In the genomic region with DNA sequence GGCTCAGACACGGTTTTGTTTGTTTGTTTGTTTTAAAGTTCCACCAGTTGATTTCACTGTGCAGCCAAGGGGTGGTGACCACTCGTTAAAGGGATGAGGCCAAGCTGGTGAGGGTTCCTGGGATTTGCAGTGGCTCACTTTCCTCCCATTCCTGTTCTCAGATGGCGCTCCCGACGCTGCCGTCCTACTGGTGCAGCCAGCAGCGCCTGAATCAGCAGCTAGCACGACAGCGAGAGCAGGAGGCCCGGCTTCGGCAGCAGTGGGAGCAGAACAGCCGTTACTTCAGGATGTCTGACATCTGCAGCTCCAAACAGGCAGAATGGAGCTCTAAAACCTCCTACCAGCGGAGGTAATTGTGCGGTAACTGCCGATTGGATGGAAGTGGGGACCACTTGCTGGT, we compare ENCODE assay signal across 20 cellular contexts.
"Had no signal": no experiment of that assay in that cellular context is flagged by ENCODE, and none has a peak within 500 bp of the region (broad histone marks: within the 10 kb centered on the region; RNA-seq: fewer than 3 reads in every experiment).

No MANE protein-coding gene starts in this region.

- ATAC-seq: gastroesophageal sphincter; left cardiac atrium; left ventricle myocardium superior; naive thymus-derived CD4-positive, alpha-beta T cell; right cardiac atrium had no signal

- H3K36me3 ChIP-seq: ovary had no signal

- H3K9me3 Mint-ChIP-seq: immature natural killer cell had no signal

- H3K9me3 ChIP-seq: esophagus squamous epithelium, gastroesophageal sphincter, ovary had no signal

- H3K27me3 Mint-ChIP-seq: naive thymus-derived CD4-positive, alpha-beta T cell had no signal

- H3K4me3 ChIP-seq: dorsolateral prefrontal cortex, esophagus squamous epithelium, gastroesophageal sphincter, lung, ovary had no signal

- H3K27ac ChIP-seq: dorsolateral prefrontal cortex, epithelial cell of prostate, esophagus squamous epithelium, gastroesophageal sphincter, ovary had no signal

- H3K27me3 ChIP-seq: dorsolateral prefrontal cortex, esophagus squamous epithelium, gastroesophageal sphincter, ovary had no signal

- DNase-seq: cortex of kidney; dorsolateral prefrontal cortex; effector CD8-positive, alpha-beta T cell; esophagus squamous epithelium; foreskin fibroblast; immature natural killer cell; kidney; left cardiac atrium; left ventricle myocardium superior; mesendoderm; naive thymus-derived CD4-positive, alpha-beta T cell; ovary; right cardiac atrium; small intestine; stimulated activated CD4-positive, alpha-beta T cell treated with anti-CD3 and anti-CD28 coated beads, Interleukin-12 subunit alpha, Interleukin-12 subunit beta, amount 100 ng/mL, for 4 hours; stimulated activated naive CD4-positive, alpha-beta T cell treated with Interleukin-2 at 50 U/mL for 16 hours; trophoblast cell had no signal
